ENCODE assay signal across 8 cellular contexts in the genomic region with DNA sequence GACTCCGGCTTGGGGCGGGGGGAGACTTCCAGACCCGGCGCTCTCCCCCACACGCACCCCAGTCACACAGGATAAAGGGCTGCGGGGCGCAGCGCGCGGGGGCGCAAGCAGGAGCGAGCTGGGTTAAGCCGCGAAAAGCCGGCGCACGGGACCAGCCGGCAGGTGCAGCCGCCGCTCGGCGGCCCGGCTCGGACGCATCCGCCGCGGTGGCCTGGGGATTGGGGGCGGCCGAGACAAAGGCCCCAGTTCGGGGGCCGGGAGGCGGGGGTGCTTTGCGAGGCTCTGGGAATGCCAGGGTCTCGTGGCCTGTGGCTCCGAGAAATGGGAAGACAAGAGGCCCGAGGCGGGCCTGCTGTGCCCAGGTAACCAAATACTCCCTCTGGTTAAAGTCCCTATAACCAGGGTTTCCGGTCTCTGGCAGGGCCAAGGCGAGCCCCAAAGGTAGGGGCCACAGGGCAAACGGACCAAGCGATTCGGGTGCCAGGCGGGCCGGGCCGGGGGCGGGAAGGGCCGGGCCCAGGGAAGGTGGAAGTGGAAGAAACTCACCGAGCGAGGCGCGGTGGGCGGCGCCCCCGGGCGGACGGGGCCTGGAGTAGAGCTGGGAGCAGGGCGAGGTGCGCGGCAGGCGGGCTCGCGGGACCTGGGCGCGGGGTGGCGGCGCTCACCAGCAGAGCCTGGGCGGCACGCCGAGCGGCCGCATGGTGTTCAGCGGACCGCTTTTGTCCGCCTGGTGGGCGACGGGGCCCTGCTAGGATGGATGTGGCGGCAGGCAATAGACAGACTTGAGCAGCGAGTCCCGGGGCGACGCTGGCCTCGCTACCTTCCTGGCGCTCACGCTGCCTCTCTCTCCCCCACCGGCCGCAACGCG. TPM values are rescaled to one million over a fixed set of nuclear protein-coding genes. Genes with fewer than 3 reads are reported as not detected.
DNase-seq lines count a peak whose midpoint lies in the region; ATAC-seq, FAIRE-seq and TF ChIP-seq lines count a peak whose summit lies in the region.

GATA2 (minus strand) TSS at position 849 of the 868 bp plus-strand sequence. CDS start 6,170 bp downstream, outside the sequence.

- H3K36me3 ChIP-seq in astrocyte (ENCODE audit: insufficient read depth, low read length): no peaks in the 10 kb centered on the region

- no peaks in the 10 kb centered on the region for H3K79me2 ChIP-seq in astrocyte (ENCODE audit: insufficient read depth, low read length)

- no peaks in the 10 kb centered on the region for H3K9me3 ChIP-seq in CD4-positive, alpha-beta T cell (ENCODE audit: control insufficient read depth, low read length)
- peaks cover 6% of the 10 kb centered on the region for H3K9me3 ChIP-seq in astrocyte (ENCODE audit: insufficient read depth, low read depth, low read length)

- CTCF ChIA-PET in CD4-positive, alpha-beta T cell (lab: Charles Lee): no interaction called here

- no peak within 1 kb of the TSS for H2AFZ ChIP-seq in astrocyte (ENCODE audit: low read depth, low read length)

- DNase-seq in CD4-positive, alpha-beta T cell: peak in 2 of 10 experiments; percentile 39
- DNase-seq in Kasumi-1 (lab: John Stamatoyannopoulos, UW): peak; percentile 10 to 26
- no peak for DNase-seq in astrocyte (ENCODE audit: low read depth)
- DNase-seq in naive thymus-derived CD8-positive, alpha-beta T cell: peak in 4 of 10 donors; percentile 23 to 36 (median 33)
- DNase-seq in ACHN: no peak
- no peak for DNase-seq in AG08396 (ENCODE audit: low spot score)
- DNase-seq in H54 (ENCODE audit: insufficient read length, low spot score): no peak

- H3K9me3 Mint-ChIP-seq in CD4-positive, alpha-beta T cell: no peaks in the 10 kb centered on the region
- peaks cover 6% of the 10 kb centered on the region for H3K9me3 Mint-ChIP-seq in astrocyte (ENCODE audit: unreplicated experiment)
- H3K9me3 Mint-ChIP-seq in naive thymus-derived CD8-positive, alpha-beta T cell: no peaks in the 10 kb centered on the region

- no peak within 1 kb of the TSS for H3K9ac ChIP-seq in astrocyte (ENCODE audit: low read length)

- no peak within 1 kb of the TSS for H3K27ac ChIP-seq in CD4-positive, alpha-beta T cell (ENCODE audit: low read depth, low read length)
- H3K27ac ChIP-seq in astrocyte (ENCODE audit: low read depth, low read length): no peak within 1 kb of the TSS

- FAIRE-seq in astrocyte (lab: Jason Lieb, UNC): no peak
- FAIRE-seq in H54 (lab: Jason Lieb, UNC): no peak

- in situ Hi-C loops in ACHN (cut with HindIII; ENCODE audit: low pct_ligation_motif_present, low pct_unique_long_range_greater_than_20kb, low sequenced_read_pairs): no loop called here

- ATAC-seq in CD4-positive, alpha-beta T cell (ENCODE audit: poor library complexity): peak; percentile 28
- ATAC-seq in naive thymus-derived CD8-positive, alpha-beta T cell: peak; percentile 38 to 46
- no peak for ATAC-seq in GM21737 (IDR thresholded peaks at IDR 0.05; ENCODE audit: unreplicated experiment)

- POLR2A ChIA-PET in CD4-positive, alpha-beta T cell (lab: Charles Lee): interaction anchor here (1.7 kb wide), 1 partner anchor 10 kb away, joined by 4 read pairs; no protein-coding TSS in a partner anchor
- POLR2A ChIA-PET in naive thymus-derived CD8-positive, alpha-beta T cell (lab: Charles Lee): no interaction called here

- no peak within 1 kb of the TSS for H3K4me3 ChIP-seq in astrocyte (ENCODE audit: insufficient read depth, low read depth, low read length)

- peaks cover 8% of the 10 kb centered on the region for H3K4me1 ChIP-seq in astrocyte (ENCODE audit: insufficient read depth, low read length)

- H3K4me3 Mint-ChIP-seq in CD4-positive, alpha-beta T cell: peak within 1 kb of the TSS; percentile 76
- H3K4me3 Mint-ChIP-seq in astrocyte (ENCODE audit: unreplicated experiment): no peak within 1 kb of the TSS
- peak within 1 kb of the TSS; percentile 19 to 69 (median 66) for H3K4me3 Mint-ChIP-seq in naive thymus-derived CD8-positive, alpha-beta T cell

- H3K27me3 ChIP-seq in CD4-positive, alpha-beta T cell (ENCODE audit: control insufficient read depth, insufficient read depth, low read length): peaks cover 89% of the 10 kb centered on the region
- peaks cover 86% of the 10 kb centered on the region for H3K27me3 ChIP-seq in astrocyte (ENCODE audit: insufficient read depth, low read length)

- H3K27ac Mint-ChIP-seq in CD4-positive, alpha-beta T cell: no peak within 1 kb of the TSS
- peak within 1 kb of the TSS; percentile 27 for H3K27ac Mint-ChIP-seq in astrocyte (ENCODE audit: unreplicated experiment)
- no peak within 1 kb of the TSS for H3K27ac Mint-ChIP-seq in naive thymus-derived CD8-positive, alpha-beta T cell

- no peak for TF ChIP-seq POLR2A in H54 (IDR thresholded peaks at IDR 0.05; ENCODE audit: low read depth, low read length)

- no peaks in the 10 kb centered on the region for H3K36me3 Mint-ChIP-seq in CD4-positive, alpha-beta T cell (ENCODE audit: low read depth)
- peaks cover 3% of the 10 kb centered on the region for H3K36me3 Mint-ChIP-seq in astrocyte (ENCODE audit: low read depth, unreplicated experiment)
- H3K36me3 Mint-ChIP-seq in naive thymus-derived CD8-positive, alpha-beta T cell: no peaks in the 10 kb centered on the region

- intact Hi-C loops in CD4-positive, alpha-beta T cell (cut with DNase I, micrococcal nuclease): loop anchor here (10.0 kb wide), 2 partner anchors 112 to 318 kb away; no protein-coding TSS in a partner anchor

- peaks cover 37% of the 10 kb centered on the region for H3K4me1 Mint-ChIP-seq in CD4-positive, alpha-beta T cell (ENCODE audit: low read depth)
- no peaks in the 10 kb centered on the region for H3K4me1 Mint-ChIP-seq in astrocyte (ENCODE audit: low read depth, unreplicated experiment)
- peaks cover 10 to 41% (median 31%) of the 10 kb centered on the region in 4 donors for H3K4me1 Mint-ChIP-seq in naive thymus-derived CD8-positive, alpha-beta T cell

- peaks cover 76% of the 10 kb centered on the region for H3K27me3 Mint-ChIP-seq in CD4-positive, alpha-beta T cell
- H3K27me3 Mint-ChIP-seq in astrocyte (ENCODE audit: low read depth, unreplicated experiment): peaks cover 62% of the 10 kb centered on the region
- peaks cover 28 to 86% (median 39%) of the 10 kb centered on the region in 5 donors for H3K27me3 Mint-ChIP-seq in naive thymus-derived CD8-positive, alpha-beta T cell

- H3K4me2 ChIP-seq in astrocyte (ENCODE audit: low read length): peak within 1 kb of the TSS; percentile 89

- TF ChIP-seq CTCF in CD4-positive, alpha-beta T cell (IDR thresholded peaks at IDR 0.05): no peak
- no peak for TF ChIP-seq CTCF in astrocyte (IDR thresholded peaks at IDR 0.05; ENCODE audit: insufficient read depth, low read depth, low read length)

- peaks cover 44% of the 10 kb centered on the region for H4K20me1 ChIP-seq in astrocyte (ENCODE audit: insufficient read depth, low read length)

RNA-seq across cellular contexts. Expression of gene GATA2, which starts in this region (rescaled TPM):
- total RNA-seq in CD4-positive, alpha-beta T cell: under 1 TPM; 0.16 to 0.17 TPM
- 0.58 and 1.7 TPM in 2 replicates for total RNA-seq in astrocyte
- total RNA-seq in naive thymus-derived CD8-positive, alpha-beta T cell: not detected
- polyA plus RNA-seq in naive thymus-derived CD8-positive, alpha-beta T cell: not detected

Comparison
In these comparisons a context has a peak if more than half of its experiments do, and no peak if none do; other contexts are left out.
1. Peak in ATAC-seq in CD4-positive, alpha-beta T cell; RNA of the gene not detected or under 1 TPM.
2. Peak in ATAC-seq in naive thymus-derived CD8-positive, alpha-beta T cell; RNA of the gene not detected or under 1 TPM.
3. DNase-seq: peak in Kasumi-1 (2 of 2); none in astrocyte (single experiment), ACHN (single experiment), AG08396 (single experiment) and H54 (single experiment).